23 cellular contexts compared by ENCODE assay signal in the genomic region with DNA sequence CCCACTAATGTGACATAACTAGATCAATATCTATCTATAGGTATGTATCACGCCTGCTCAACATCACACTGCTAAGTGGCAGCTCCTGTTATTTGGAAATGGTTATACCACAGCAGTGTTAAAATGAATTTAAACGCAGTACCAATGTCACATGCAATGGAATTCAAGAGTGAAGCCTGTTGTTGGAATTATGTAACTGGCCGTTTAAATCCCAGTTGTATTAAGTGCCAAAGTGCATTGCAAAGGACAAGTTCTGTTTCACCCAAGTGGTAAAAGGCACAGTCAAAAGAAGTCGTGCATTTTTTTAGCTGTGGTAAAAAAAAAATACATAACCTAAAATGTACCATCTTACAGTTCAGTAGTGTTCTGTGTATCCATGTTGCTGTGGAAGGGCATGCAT. TPM values are rescaled to one million over a fixed set of nuclear protein-coding genes. Genes with fewer than 3 reads are reported as not detected.
A peak's percentile ranks its signal among the peaks of the same experiment; 100 is the strongest.
DNase-seq lines count a peak whose midpoint lies in the region; ATAC-seq and TF ChIP-seq lines count a peak whose summit lies in the region.
"Had no signal": no experiment of that assay in that cellular context is flagged by ENCODE, and none has a peak within 500 bp of the region (broad histone marks: within the 10 kb centered on the region; RNA-seq: fewer than 3 reads in every experiment).

No MANE protein-coding gene starts in this region.

- H3K36me3 ChIP-seq in right lobe of liver (no peaks in the 10 kb centered on the region), WERI-Rb-1 (no peaks in the 10 kb centered on the region)
- H3K36me3 ChIP-seq: BLaER1 treated with 17β-estradiol and CSF1 and Interleukin-3, amounts not matched to agents 10 nM and 100 nM; HAP-1; MG63 had no signal

- H3K36me3 Mint-ChIP-seq in brain: peaks cover 20% of the 10 kb centered on the region
- no peaks in the 10 kb centered on the region for H3K36me3 Mint-ChIP-seq in nephron progenitor cell (ENCODE audit: low read depth)
- peaks cover 5% of the 10 kb centered on the region for H3K36me3 Mint-ChIP-seq in T-helper 17 cell (ENCODE audit: low read depth)

- H3K4me1 Mint-ChIP-seq in brain (peaks cover 73% of the 10 kb centered on the region), nephron progenitor cell (peaks cover 83% of the 10 kb centered on the region), T-helper 17 cell (peaks cover 7% of the 10 kb centered on the region)

- H3K4me3 Mint-ChIP-seq in brain: peak overlapping the region; percentile 86 to 98 (median 95)
- H3K4me3 Mint-ChIP-seq in nephron progenitor cell: peak overlapping the region; percentile 64
- H3K4me3 Mint-ChIP-seq in T-helper 17 cell: no peak overlapping the region
- H3K4me3 Mint-ChIP-seq: CD4-positive, alpha-beta T cell; HFFc6 had no signal

- WGBS in right lobe of liver (ENCODE audit: insufficient coverage, low coverage, low lambda C conversion rate, missing lambda C conversion rate): 42% methylated on average over 4 of the region's 4 CpGs

- H3K27me3 Mint-ChIP-seq in brain (peaks cover 14% of the 10 kb centered on the region), nephron progenitor cell (ENCODE audit: low read depth, poor library complexity) (peaks cover 49% of the 10 kb centered on the region), T-helper 17 cell (peaks cover 48% of the 10 kb centered on the region)

- H3K9me3 ChIP-seq in right lobe of liver (no peaks in the 10 kb centered on the region), T-helper 17 cell (ENCODE audit: control insufficient read depth, low read length, poor library complexity, severe bottlenecking) (no peaks in the 10 kb centered on the region), WERI-Rb-1 (ENCODE audit: severe bottlenecking) (no peaks in the 10 kb centered on the region)
- H3K9me3 ChIP-seq: HAP-1, MG63 had no signal

- H3K27me3 ChIP-seq in right lobe of liver (peaks cover 0 to 4% of the 10 kb centered on the region in 2 donors), WERI-Rb-1 (ENCODE audit: insufficient read depth, low read depth, severe bottlenecking) (peaks cover 81% of the 10 kb centered on the region)

- no peaks in the 10 kb centered on the region for H3K9me3 Mint-ChIP-seq in brain
- H3K9me3 Mint-ChIP-seq in nephron progenitor cell: no peaks in the 10 kb centered on the region
- H3K9me3 Mint-ChIP-seq: CD4-positive, alpha-beta T cell; HFFc6 had no signal

- H3K27ac ChIP-seq in cingulate gyrus (ENCODE audit: low read depth, low read length) (peak overlapping the region; percentile 34), temporal lobe (ENCODE audit: low read depth, low read length) (peak overlapping the region; percentile 54), right lobe of liver (no peak overlapping the region), WERI-Rb-1 (no peak overlapping the region)
- H3K27ac ChIP-seq: BLaER1 treated with 17β-estradiol and CSF1 and Interleukin-3, amounts not matched to agents 10 nM and 100 nM had no signal

- intact Hi-C loops in right lobe of liver (cut with DNase I): no loop called here

- peaks cover 0 to 12% (median 0%) of the 10 kb centered on the region in 4 donors for H3K4me1 ChIP-seq in right lobe of liver
- H3K4me1 ChIP-seq: HAP-1 had no signal

- no peak for TF ChIP-seq POLR2A in right lobe of liver (IDR thresholded peaks at IDR 0.05)

- TF ChIP-seq CTCF in brain (conservative IDR thresholded peaks at IDR 0.05): no peak
- no peak for TF ChIP-seq CTCF in nephron progenitor cell (IDR thresholded peaks at IDR 0.05)
- no peak for TF ChIP-seq CTCF in right lobe of liver (IDR thresholded peaks at IDR 0.05)
- TF ChIP-seq CTCF in WERI-Rb-1 (IDR thresholded peaks at IDR 0.05; ENCODE audit: low read depth, low read length): no peak

- no peak overlapping the region for H3K4me3 ChIP-seq in right lobe of liver
- no peak overlapping the region for H3K4me3 ChIP-seq in WERI-Rb-1 (ENCODE audit: low read depth, low read length)
- H3K4me3 ChIP-seq: BLaER1 treated with 17β-estradiol and CSF1 and Interleukin-3, amounts not matched to agents 10 nM and 100 nM; HAP-1; MG63 had no signal

- DNase-seq in nephron progenitor cell: no peak
- no peak for DNase-seq in pons (ENCODE audit: low spot score)
- DNase-seq in right lobe of liver: no peak
- DNase-seq in T-helper 17 cell: no peak
- no peak for DNase-seq in WERI-Rb-1
- DNase-seq: AML-193; CD4-positive, alpha-beta T cell; GOT3; HFFc6; IMR-90; KG1; MG63; NCI-H2029; NCI-H446; NCI-H524 treated with DMSO at 0.1 percent for 48 hours; NCI-H774; PC-3 had no signal

- ATAC-seq in right lobe of liver: no peak
- no peak for ATAC-seq in T-helper 17 cell
- ATAC-seq: PC-3 had no signal

- H3K27ac Mint-ChIP-seq in brain (peak overlapping the region in 3 of 5 experiments; percentile 91 to 98 (median 97)), nephron progenitor cell (no peak overlapping the region), T-helper 17 cell (no peak overlapping the region)
- H3K27ac Mint-ChIP-seq: CD4-positive, alpha-beta T cell; HFFc6 had no signal

RNA-seq across cellular contexts. Expression of gene NTRK2, which starts 4.3 kb away (rescaled TPM):
- polyA plus RNA-seq in brain (ENCODE audit: insufficient read depth, low read depth, low replicate concordance): 58.8 TPM
- total RNA-seq in temporal lobe (151 TPM), right lobe of liver (under 1 TPM; 0.18 to 0.49 (median 0.30) TPM), T-helper 17 cell (1 to 10 TPM; 1.1 to 1.6 TPM)
- total RNA-seq: PC-3 had no signal
- polyA plus RNA-seq: AG04450 had no signal

Comparison
In these comparisons a context has a peak if more than half of its experiments do, and no peak if none do; other contexts are left out.
1. H3K27ac Mint-ChIP-seq: peak in brain (3 of 5); none in nephron progenitor cell (single experiment) and T-helper 17 cell (single experiment).
2. H3K27ac ChIP-seq: peak in cingulate gyrus (single experiment) and temporal lobe (single experiment); none in right lobe of liver (0 of 3) and WERI-Rb-1 (single experiment).
3. RNA of gene NTRK2, which starts 4.3 kb away (total RNA-seq): 151 TPM in temporal lobe (single experiment); 1.1 to 1.6 TPM in T-helper 17 cell and 0.18 to 0.49 TPM in right lobe of liver; every median in the first group is over 10 times any median in the second.